6 cellular contexts compared by ENCODE assay signal in genomic region chr11:46675288-46675851, GRCh38. TPM values are rescaled to one million over a fixed set of nuclear protein-coding genes. Genes with fewer than 3 reads are reported as not detected.
DNase-seq lines count a peak whose midpoint lies in the region; ATAC-seq, FAIRE-seq and TF ChIP-seq lines count a peak whose summit lies in the region.

No MANE protein-coding gene starts in this region.

- H3K27ac ChIP-seq in pancreas = peak overlapping the region; percentile 60 to 91 (median 74)

- in situ Hi-C loops in KBM-7 (cut with MboI; ENCODE audit: low pct_unique_long_range_greater_than_20kb, low sequenced_read_pairs) = loop anchor here (25.0 kb wide), 1 partner anchor 487 kb away; no protein-coding TSS in a partner anchor

- 11 to 22% methylated on average over 4 of the region's 4 CpGs for WGBS in pancreas, 2 donors

- H3K4me1 ChIP-seq in pancreas = peaks cover 19 to 30% (median 27%) of the 10 kb centered on the region in 3 donors

- no peaks in the 10 kb centered on the region for H3K27me3 ChIP-seq in pancreas

- ATAC-seq in pancreas = peak; percentile 78 to 82 (median 79)
- no peak for ATAC-seq in HG03460 (IDR thresholded peaks at IDR 0.05; ENCODE audit: unreplicated experiment)

- no peaks in the 10 kb centered on the region for H3K9me3 ChIP-seq in pancreas

- H3K4me3 ChIP-seq in choroid plexus epithelial cell (ENCODE audit: low read depth, low read length) = no peak overlapping the region
- no peak overlapping the region for H3K4me3 ChIP-seq in pancreas

- H3K36me3 ChIP-seq in pancreas = peaks cover 2 to 42% (median 29%) of the 10 kb centered on the region in 3 donors

- FAIRE-seq in pancreas (lab: Jason Lieb, UNC) = no peak

- DNase-seq in HPDE6-E6E7 (ENCODE audit: extremely low spot score) (peak; percentile 68), choroid plexus epithelial cell (ENCODE audit: low read depth) (peak; percentile 64), pancreas (peak in 5 of 6 donors; percentile 56 to 75 (median 72)), KBM-7 (no peak), inferior parietal cortex (ENCODE audit: extremely low spot score) (no peak)

- TF ChIP-seq CTCF in choroid plexus epithelial cell (conservative IDR thresholded peaks at IDR 0.05; ENCODE audit: low read depth, low read length) (no peak), pancreas (IDR thresholded peaks at IDR 0.05) (no peak)

- intact Hi-C loops in pancreas (cut with DNase I) = no loop called here

RNA-seq across cellular contexts. Expression of gene ARHGAP1, which starts 25.0 kb away (rescaled TPM):
- total RNA-seq in pancreas = 10 to 100 TPM; 22.2 to 51.1 (median 32.0) TPM
- 10 to 100 TPM; 18.7 to 30.2 TPM for polyA plus RNA-seq in pancreas

RNA-seq across cellular contexts. Expression of gene ZNF408, which starts 25.5 kb away (rescaled TPM):
- 1 to 10 TPM; 2.8 to 5.6 (median 4.1) TPM for total RNA-seq in pancreas
- polyA plus RNA-seq in pancreas = 1 to 10 TPM; 6.7 to 7.8 TPM

RNA-seq across cellular contexts. Expression of gene F2, which starts 43.6 kb away (rescaled TPM):
- total RNA-seq in pancreas = under 1 TPM in 2 of 6 donors, not detected in 4; 0.16 to 0.76 TPM
- under 1 TPM; 0.08 to 0.19 TPM for polyA plus RNA-seq in pancreas

RNA-seq across cellular contexts. Expression of gene ATG13, which starts 58.0 kb away (rescaled TPM):
- total RNA-seq in pancreas = 10 to 100 TPM; 34.0 to 59.6 (median 41.9) TPM
- polyA plus RNA-seq in pancreas = 10 to 100 TPM; 27.5 to 28.5 TPM

RNA-seq across cellular contexts. Expression of gene HARBI1, which starts 58.3 kb away (rescaled TPM):
- 1 to 10 TPM; 1.7 to 2.6 (median 2.2) TPM for total RNA-seq in pancreas
- 1 to 10 TPM; 2.0 TPM for polyA plus RNA-seq in pancreas

Comparison
In these comparisons a context has a peak if more than half of its experiments do, and no peak if none do; other contexts are left out.
1. DNase-seq: peak in HPDE6-E6E7 (single experiment), choroid plexus epithelial cell (single experiment) and pancreas (5 of 6); none in KBM-7 (single experiment) and inferior parietal cortex (single experiment).